In genomic region chr3:114809668-114810413, GRCh38 we compare ENCODE assay signal across 8 cellular contexts.
DNase-seq lines count a peak whose midpoint lies in the region; ATAC-seq, FAIRE-seq and TF ChIP-seq lines count a peak whose summit lies in the region.

No MANE protein-coding gene starts in this region.

- H3K4me2 ChIP-seq in A549, result peak overlapping the region; percentile 19; the same call in 1 of the 3 replicates

- H3K4me3 ChIP-seq in A549, result no peak overlapping the region

- ATAC-seq in A549, result peak in 1 of 2 experiments; percentile 47; a peak in 2 of 6 replicates
- ATAC-seq in GM19035 (IDR thresholded peaks at IDR 0.05; ENCODE audit: unreplicated experiment), result peak; percentile 99
- peak; percentile 100 for ATAC-seq in HG03095 (IDR thresholded peaks at IDR 0.05; ENCODE audit: unreplicated experiment)
- ATAC-seq in omental fat pad (ENCODE audit: low FRiP score), result no peak

- CTCF ChIA-PET in A549 (lab: Yijun Ruan, JAX), result no interaction called here

- 0 out of 3 replicates have a peak, but pooled peaks cover 3% of the 10 kb centered on the region for H3K9me3 ChIP-seq in A549

- no peak for TF ChIP-seq RAD21 in A549 (conservative IDR thresholded peaks at IDR 0.05 in 1 of 2, IDR thresholded peaks at IDR 0.05 in 1 of 2)

- 42% methylated on average over 5 of the region's 5 CpGs for WGBS in A549 (ENCODE audit: missing lambda C conversion rate)

- H3K4me1 ChIP-seq in A549, result no peaks in the 10 kb centered on the region

- POLR2A ChIA-PET in A549 (lab: Yijun Ruan, JAX), result no interaction called here

- TF ChIP-seq CTCF in A549 (IDR thresholded peaks at IDR 0.05) (no peak), omental fat pad (IDR thresholded peaks at IDR 0.05) (no peak)

- FAIRE-seq in A549 (lab: Jason Lieb, UNC), result no peak

- H3K27ac ChIP-seq in A549, result no peak overlapping the region

- peak in 1 of 2 experiments; percentile 11 for DNase-seq in A549 (ENCODE audit: low read depth in 1 of 2, low spot score in 1 of 2)
- DNase-seq in brain pericyte (ENCODE audit: low read depth, low spot score), result peak; percentile 70
- no peak for DNase-seq in NCI-H146 (lab: John Stamatoyannopoulos, UW)
- no peak for DNase-seq in AML-193 (lab: John Stamatoyannopoulos, UW)
- DNase-seq in omental fat pad (ENCODE audit: low spot score), result no peak
- no peak for DNase-seq in activated gamma-delta T cell treated with Interleukin-2 at 50 U/mL for 16 hours

- no peak for TF ChIP-seq POLR2A in A549 (IDR thresholded peaks at IDR 0.05; ENCODE audit: low read length)

- no peak for TF ChIP-seq EP300 in A549 (IDR thresholded peaks at IDR 0.05)

TF ChIP-seq in A549, 52 proteins besides CTCF, POLR2A, EP300 and RAD21:
- no peak for TF ChIP-seq TP53 (CRISPR knock-in tag; IDR thresholded peaks at IDR 0.05)
- no peak for TF ChIP-seq FOSL2 (IDR thresholded peaks at IDR 0.05)
- peak; percentile 21; the same call in 1 of the 2 replicates for TF ChIP-seq FOSL2 (CRISPR knock-in tag; IDR thresholded peaks at IDR 0.05)
